Comparison of ENCODE assay signal across 26 cellular contexts in the genomic region with DNA sequence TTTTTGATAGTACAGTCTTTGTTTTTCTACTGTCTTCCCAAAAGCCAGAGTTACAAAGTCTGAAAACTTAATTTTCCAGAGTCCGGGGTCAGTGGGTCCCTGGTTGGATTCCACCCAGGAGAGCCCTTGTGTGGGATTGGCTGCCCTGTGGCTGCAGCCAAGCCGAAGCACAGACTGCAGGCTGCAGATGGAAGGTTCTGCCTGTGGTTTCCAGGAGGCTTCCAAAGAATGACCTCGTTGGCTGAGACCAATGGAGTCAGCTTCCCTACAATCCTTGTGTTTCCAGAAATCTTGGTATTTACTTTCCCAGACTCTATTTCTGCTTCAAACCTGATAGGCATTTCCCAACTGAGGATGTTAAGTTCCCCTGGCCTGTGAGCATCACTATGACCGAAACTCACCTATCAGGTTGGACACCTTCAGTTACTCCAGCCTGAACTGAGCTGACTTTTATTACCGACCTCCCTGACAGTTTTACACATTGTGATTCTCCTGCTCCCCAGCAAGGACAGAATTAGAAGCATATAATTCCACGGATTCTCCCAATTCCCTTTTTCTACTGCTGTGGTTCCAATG.
"Had no signal": no experiment of that assay in that cellular context is flagged by ENCODE, and none has a peak within 500 bp of the region (broad histone marks: within the 10 kb centered on the region; RNA-seq: fewer than 3 reads in every experiment).

No MANE protein-coding gene starts in this region.

- DNase-seq: cortex of kidney; dorsolateral prefrontal cortex; effector CD8-positive, alpha-beta T cell; gastrocnemius medialis; glutamatergic neuron; immature natural killer cell; kidney; left cardiac atrium; left ventricle myocardium inferior; lower lobe of right lung; nucleus accumbens; right cardiac atrium; small intestine; stimulated activated CD4-positive, alpha-beta T cell treated with anti-CD3 and anti-CD28 coated beads, Interleukin-12 subunit alpha, Interleukin-12 subunit beta, amount 100 ng/mL, for 4 hours; stimulated activated CD4-positive, alpha-beta T cell treated with anti-CD3 and anti-CD28 coated beads, Interleukin-2, amount 100 ng/mL, for 48 hours; stimulated activated naive CD8-positive, alpha-beta T cell treated with anti-CD3 and anti-CD28 coated beads, Interleukin-15, Interleukin-2, amounts not matched to agents 100 U/mL and 50 U/mL, for 24 hours; thyroid gland; upper lobe of left lung; uterus had no signal

- H3K27ac Mint-ChIP-seq: immature natural killer cell; memory B cell; mesothelial cell of epicardium; natural killer cell treated with Interleukin-12 subunit alpha and Interleukin-12 subunit beta and Interleukin-15 and Interleukin-18, amount 100 ng/mL, for 72 hours; neural progenitor cell; progenitor cell of endocrine pancreas had no signal

- H3K4me3 ChIP-seq: dorsolateral prefrontal cortex, gastrocnemius medialis, left ventricle myocardium inferior, lower lobe of right lung, neural progenitor cell, pancreas, suprapubic skin, thyroid gland, upper lobe of left lung, uterus had no signal

- ATAC-seq: gastrocnemius medialis; left cardiac atrium; lower lobe of right lung; natural killer cell treated with Interleukin-12 subunit alpha and Interleukin-12 subunit beta and Interleukin-15 and Interleukin-18, amount 100 ng/mL, for 72 hours; right cardiac atrium; stimulated activated naive CD8-positive, alpha-beta T cell treated with anti-CD3 and anti-CD28 coated beads, Interleukin-15, Interleukin-2, amounts not matched to agents 100 U/mL and 50 U/mL, for 24 hours had no signal

- H3K4me2 ChIP-seq: neural progenitor cell had no signal

- H3K9me3 ChIP-seq: gastrocnemius medialis, lower lobe of right lung, pancreas, thyroid gland, upper lobe of left lung, uterus had no signal

- H3K4me1 Mint-ChIP-seq: immature natural killer cell had no signal

- H3K9me3 Mint-ChIP-seq: immature natural killer cell; memory B cell; mesothelial cell of epicardium; natural killer cell treated with Interleukin-12 subunit alpha and Interleukin-12 subunit beta and Interleukin-15 and Interleukin-18, amount 100 ng/mL, for 72 hours; neural progenitor cell had no signal

- H3K4me1 ChIP-seq: gastrocnemius medialis, neural progenitor cell, pancreas, suprapubic skin, thyroid gland had no signal

- H3K36me3 Mint-ChIP-seq: immature natural killer cell; mesothelial cell of epicardium; natural killer cell treated with Interleukin-12 subunit alpha and Interleukin-12 subunit beta and Interleukin-15 and Interleukin-18, amount 100 ng/mL, for 72 hours; neural progenitor cell had no signal

- H3K27me3 ChIP-seq: dorsolateral prefrontal cortex, gastrocnemius medialis, neural progenitor cell, pancreas, suprapubic skin, thyroid gland, upper lobe of left lung, uterus had no signal

- H2AFZ ChIP-seq: neural progenitor cell had no signal

- FAIRE-seq: kidney, pancreas, small intestine had no signal

- H3K36me3 ChIP-seq: gastrocnemius medialis, left ventricle myocardium inferior, lower lobe of right lung, neural progenitor cell, pancreas, suprapubic skin, thyroid gland, upper lobe of left lung, uterus had no signal

- H3K4me3 Mint-ChIP-seq: immature natural killer cell; memory B cell; mesothelial cell of epicardium; natural killer cell treated with Interleukin-12 subunit alpha and Interleukin-12 subunit beta and Interleukin-15 and Interleukin-18, amount 100 ng/mL, for 72 hours; neural progenitor cell had no signal

- H3K27ac ChIP-seq: dorsolateral prefrontal cortex, gastrocnemius medialis, left ventricle myocardium inferior, lower lobe of right lung, neural progenitor cell, pancreas, suprapubic skin, thyroid gland, upper lobe of left lung, uterus had no signal

- H3K27me3 Mint-ChIP-seq: memory B cell had no signal

- H3K9ac ChIP-seq: neural progenitor cell had no signal
